19 cellular contexts compared by ENCODE assay signal in genomic region chr2:100257939-100258338, GRCh38.
DNase-seq lines count a peak whose midpoint lies in the region; ATAC-seq, FAIRE-seq and TF ChIP-seq lines count a peak whose summit lies in the region.
"Had no signal": no experiment of that assay in that cellular context is flagged by ENCODE, and none has a peak within 500 bp of the region (broad histone marks: within the 10 kb centered on the region; RNA-seq: fewer than 3 reads in every experiment).

No MANE protein-coding gene starts in this region.

- ATAC-seq in GM18868 (IDR thresholded peaks at IDR 0.05; ENCODE audit: unreplicated experiment), result no peak
- ATAC-seq: CD8-positive, alpha-beta T cell; gastrocnemius medialis had no signal

- TF ChIP-seq POLR2A in H54 (IDR thresholded peaks at IDR 0.05; ENCODE audit: low read depth, low read length), result no peak

- no peak for FAIRE-seq in H54 (lab: Jason Lieb, UNC)

- peak; percentile 61 for DNase-seq in AG08395 (ENCODE audit: low spot score)
- DNase-seq in H54 (ENCODE audit: insufficient read length, low spot score), result peak; percentile 35
- DNase-seq in astrocyte of the hippocampus (ENCODE audit: low read depth, low spot score), result peak; percentile 61
- peak; percentile 63 for DNase-seq in kidney tubule cell (ENCODE audit: low spot score)
- DNase-seq in NCI-H2029 (lab: John Stamatoyannopoulos, UW), result no peak
- no peak for DNase-seq in NK-92 (lab: John Stamatoyannopoulos, UW; ENCODE audit: unreplicated experiment)
- DNase-seq in LoVo (ENCODE audit: low spot score), result no peak
- DNase-seq: activated CD4-positive, alpha-beta memory T cell treated with anti-CD3 and anti-CD28 coated beads, Interleukin-2, amount 10 ng/mL, durations not matched to agents 7 days and 5 days; activated CD4-positive, CD25-positive, alpha-beta regulatory T cell; activated naive CD4-positive, alpha-beta T cell treated with anti-CD3 and anti-CD28 coated beads for 36 hours; CD8-positive, alpha-beta T cell; DMS53; gastrocnemius medialis; midbrain; NCI-H1417; NCI-H526 treated with DMSO at 0.1 percent for 48 hours; stimulated activated CD8-positive, alpha-beta memory T cell treated with anti-CD3 and anti-CD28 coated beads, Interleukin-4, amount 100 ng/mL, for 48 hours; T-helper 9 cell had no signal

Comparison
In these comparisons a context has a peak if more than half of its experiments do, and no peak if none do; other contexts are left out.
1. DNase-seq: peak in AG08395 (single experiment), H54 (single experiment), astrocyte of the hippocampus (single experiment) and kidney tubule cell (single experiment); none in NCI-H2029 (single experiment), NK-92 (single experiment) and LoVo (single experiment).